ENCODE assay signal across 20 cellular contexts in the genomic region with DNA sequence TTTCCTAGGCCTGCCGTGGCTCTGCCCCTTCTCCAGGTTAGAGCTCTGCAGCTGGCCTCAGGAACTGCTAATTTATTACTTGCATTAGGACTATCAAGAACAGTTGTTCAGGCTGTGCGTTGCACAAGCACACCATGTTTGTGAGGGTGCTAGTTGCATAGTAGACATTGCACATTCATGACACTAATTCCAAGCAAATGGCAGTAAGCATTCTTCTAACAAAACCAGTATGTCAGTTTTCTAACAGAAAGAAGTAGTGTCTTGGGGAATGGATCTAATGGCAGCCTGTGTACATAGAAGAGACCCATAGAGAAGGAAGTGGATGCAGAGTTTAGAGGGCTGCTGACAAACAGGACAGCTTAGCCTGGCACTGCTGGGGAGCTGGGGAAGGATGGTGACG.
"Had no signal": no experiment of that assay in that cellular context is flagged by ENCODE, and none has a peak within 500 bp of the region (broad histone marks: within the 10 kb centered on the region; RNA-seq: fewer than 3 reads in every experiment).

No MANE protein-coding gene starts in this region.

- H3K9me3 ChIP-seq: esophagus muscularis mucosa, gastroesophageal sphincter, heart left ventricle, left lung, lower lobe of right lung had no signal

- H3K36me3 ChIP-seq: left lung, lower lobe of right lung had no signal

- FAIRE-seq: endothelial cell of umbilical vein, frontal cortex, islet of Langerhans, keratinocyte had no signal

- H3K4me1 ChIP-seq: foreskin keratinocyte, gastroesophageal sphincter, left lung, lower lobe of right lung had no signal

- DNase-seq: dermis blood vessel endothelial cell; dorsolateral prefrontal cortex; effector CD4-positive, alpha-beta T cell; effector memory CD4-positive, alpha-beta T cell; foreskin keratinocyte; hippocampal formation; left cardiac atrium; left ventricle myocardium superior; lower lobe of right lung; mesenchymal stem cell; midbrain had no signal

- H3K27me3 ChIP-seq: dorsolateral prefrontal cortex, esophagus muscularis mucosa, heart left ventricle, left lung had no signal

- H3K4me3 ChIP-seq: coronary artery, dorsolateral prefrontal cortex, esophagus muscularis mucosa, gastroesophageal sphincter, heart left ventricle, left lung, lower lobe of right lung had no signal

- H3K27ac ChIP-seq: coronary artery, dorsolateral prefrontal cortex, esophagus muscularis mucosa, foreskin keratinocyte, gastroesophageal sphincter, heart left ventricle, left lung, lower lobe of right lung had no signal
